18 cellular contexts compared by ENCODE assay signal in genomic region chr2:109710505-109711229, GRCh38.
DNase-seq lines count a peak whose midpoint lies in the region; ATAC-seq and TF ChIP-seq lines count a peak whose summit lies in the region.
"Had no signal": no experiment of that assay in that cellular context is flagged by ENCODE, and none has a peak within 500 bp of the region (broad histone marks: within the 10 kb centered on the region; RNA-seq: fewer than 3 reads in every experiment).

No MANE protein-coding gene starts in this region.

- H2AK5ac ChIP-seq in H9 (ENCODE audit: insufficient read length, low read length) = no peak overlapping the region

- H3K27me3 ChIP-seq in BLaER1 treated with 17β-estradiol and CSF1 and Interleukin-3, amounts not matched to agents 10 nM and 100 nM = no peaks in the 10 kb centered on the region
- no peaks in the 10 kb centered on the region for H3K27me3 ChIP-seq in H9 (ENCODE audit: insufficient read depth, low read length)

- no peak overlapping the region for H3K56ac ChIP-seq in H9 (ENCODE audit: insufficient read length, low read depth, low read length)

- no peak overlapping the region for H3K4me3 Mint-ChIP-seq in H9
- H3K4me3 Mint-ChIP-seq in stimulated activated memory B cell treated with anti-CD40 and anti-IgM and Interleukin-4, amounts not matched to agents 10 μg/mL and 1 μg/mL and 100 μg/mL, for 72 hours = no peak overlapping the region
- no peak overlapping the region for H3K4me3 Mint-ChIP-seq in activated T-helper 1 cell treated with anti-CD3 and anti-CD28 coated beads, Interleukin-12 subunit alpha, Interleukin-12 subunit beta, Interleukin-2, Interleukin-4 antibody, amounts not matched to agents 30 ng/mL and 10 ng/mL and 1 ng/mL, durations not matched to agents 14 hours and 24 hours and 36 hours
- H3K4me3 Mint-ChIP-seq: CD4-positive, CD25-positive, alpha-beta regulatory T cell; GM23338 had no signal

- no CpG with 5 or more reads among the region's 7 CpGs for WGBS in H9 (ENCODE audit: extremely low coverage, insufficient read length, low lambda C conversion rate)

- H3K23me2 ChIP-seq in H9 (ENCODE audit: insufficient read length, low read depth, low read length, poor library complexity, severe bottlenecking) = no peaks in the 10 kb centered on the region

- no peak overlapping the region for H3K18ac ChIP-seq in H9 (ENCODE audit: insufficient read length, low read depth, low read length)

- no peak overlapping the region for H3K9ac ChIP-seq in BLaER1 treated with 17β-estradiol and CSF1 and Interleukin-3, amounts not matched to agents 10 nM and 100 nM
- no peak overlapping the region for H3K9ac ChIP-seq in H9 (ENCODE audit: extremely low read depth, insufficient read length, low read length)
- H3K9ac ChIP-seq: SK-N-SH had no signal

- H2BK120ac ChIP-seq in H9 (ENCODE audit: low read depth, low read length, poor library complexity, severe bottlenecking) = no peak overlapping the region

- no peaks in the 10 kb centered on the region for H3K27me3 Mint-ChIP-seq in H9 (ENCODE audit: low read depth)
- peaks cover 8% of the 10 kb centered on the region for H3K27me3 Mint-ChIP-seq in stimulated activated memory B cell treated with anti-CD40 and anti-IgM and Interleukin-4, amounts not matched to agents 10 μg/mL and 1 μg/mL and 100 μg/mL, for 72 hours
- H3K27me3 Mint-ChIP-seq in activated T-helper 1 cell treated with anti-CD3 and anti-CD28 coated beads, Interleukin-12 subunit alpha, Interleukin-12 subunit beta, Interleukin-2, Interleukin-4 antibody, amounts not matched to agents 30 ng/mL and 10 ng/mL and 1 ng/mL, durations not matched to agents 14 hours and 24 hours and 36 hours (ENCODE audit: insufficient read depth) = no peaks in the 10 kb centered on the region

- H3K4me1 ChIP-seq in BLaER1 treated with 17β-estradiol and CSF1 and Interleukin-3, amounts not matched to agents 10 nM and 100 nM = peaks cover 0 to 23% (median 13%) of the 10 kb centered on the region in 10 experiments; a peak in 12 of 20 replicates
- no peaks in the 10 kb centered on the region for H3K4me1 ChIP-seq in H9 (ENCODE audit: insufficient read depth, low read length)

- H3K9me3 Mint-ChIP-seq in H9 = no peaks in the 10 kb centered on the region
- no peaks in the 10 kb centered on the region for H3K9me3 Mint-ChIP-seq in stimulated activated memory B cell treated with anti-CD40 and anti-IgM and Interleukin-4, amounts not matched to agents 10 μg/mL and 1 μg/mL and 100 μg/mL, for 72 hours
- H3K9me3 Mint-ChIP-seq in activated T-helper 1 cell treated with anti-CD3 and anti-CD28 coated beads, Interleukin-12 subunit alpha, Interleukin-12 subunit beta, Interleukin-2, Interleukin-4 antibody, amounts not matched to agents 30 ng/mL and 10 ng/mL and 1 ng/mL, durations not matched to agents 14 hours and 24 hours and 36 hours = no peaks in the 10 kb centered on the region
- H3K9me3 Mint-ChIP-seq: CD4-positive, CD25-positive, alpha-beta regulatory T cell; GM23338 had no signal

- no peaks in the 10 kb centered on the region for H4K20me1 ChIP-seq in BLaER1 treated with 17β-estradiol and CSF1 and Interleukin-3, amounts not matched to agents 10 nM and 100 nM
- no peaks in the 10 kb centered on the region for H4K20me1 ChIP-seq in H9 (ENCODE audit: control insufficient read depth, insufficient read depth, insufficient read length)

- no peak overlapping the region for H3K27ac Mint-ChIP-seq in H9
- no peak overlapping the region for H3K27ac Mint-ChIP-seq in stimulated activated memory B cell treated with anti-CD40 and anti-IgM and Interleukin-4, amounts not matched to agents 10 μg/mL and 1 μg/mL and 100 μg/mL, for 72 hours
- no peak overlapping the region for H3K27ac Mint-ChIP-seq in activated T-helper 1 cell treated with anti-CD3 and anti-CD28 coated beads, Interleukin-12 subunit alpha, Interleukin-12 subunit beta, Interleukin-2, Interleukin-4 antibody, amounts not matched to agents 30 ng/mL and 10 ng/mL and 1 ng/mL, durations not matched to agents 14 hours and 24 hours and 36 hours
- H3K27ac Mint-ChIP-seq: CD4-positive, CD25-positive, alpha-beta regulatory T cell; GM23338 had no signal

- H3K14ac ChIP-seq in H9 (ENCODE audit: insufficient read depth, low read length) = no peak overlapping the region

- no peak overlapping the region for H2BK12ac ChIP-seq in H9 (ENCODE audit: insufficient read length, low read depth, low read length)

- H3K4me2 ChIP-seq in BLaER1 treated with 17β-estradiol and CSF1 and Interleukin-3, amounts not matched to agents 10 nM and 100 nM = peak overlapping the region in 9 of 11 experiments; percentile 4 to 61 (median 52); a peak in 15 of 22 replicates
- H3K4me2 ChIP-seq in H9 (ENCODE audit: insufficient read depth, insufficient read length, low read length) = no peak overlapping the region
- H3K4me2 ChIP-seq: GM23338, SK-N-SH had no signal

- no peak overlapping the region for H4K5ac ChIP-seq in H9 (ENCODE audit: insufficient read length, low read depth, low read length)

- no peak overlapping the region for H3T11ph ChIP-seq in H9 (ENCODE audit: low read length)

- no peaks in the 10 kb centered on the region for H3K36me3 ChIP-seq in BLaER1 treated with 17β-estradiol and CSF1 and Interleukin-3, amounts not matched to agents 10 nM and 100 nM

- no peak overlapping the region for H3K4ac ChIP-seq in H9 (ENCODE audit: low read depth, low read length)

- no peaks in the 10 kb centered on the region for H3K79me1 ChIP-seq in H9 (ENCODE audit: insufficient read depth, low read depth, low read length, poor library complexity, severe bottlenecking)

- H4K91ac ChIP-seq in H9 (ENCODE audit: insufficient read length, low read depth, low read length) = no peak overlapping the region

- no peak overlapping the region for H2BK5ac ChIP-seq in H9 (ENCODE audit: insufficient read length, low read length)

- no peak overlapping the region for H3K4me3 ChIP-seq in BLaER1 treated with 17β-estradiol and CSF1 and Interleukin-3, amounts not matched to agents 10 nM and 100 nM
- H3K4me3 ChIP-seq: GM23338, K562 had no signal

- no peak overlapping the region for H3K27ac ChIP-seq in BLaER1 treated with 17β-estradiol and CSF1 and Interleukin-3, amounts not matched to agents 10 nM and 100 nM
- no peak overlapping the region for H3K27ac ChIP-seq in H9 (ENCODE audit: insufficient read length, low read depth, low read length)

- H3K4me1 Mint-ChIP-seq in H9 = peaks cover 8 to 12% of the 10 kb centered on the region in 2 experiments
- H3K4me1 Mint-ChIP-seq in stimulated activated memory B cell treated with anti-CD40 and anti-IgM and Interleukin-4, amounts not matched to agents 10 μg/mL and 1 μg/mL and 100 μg/mL, for 72 hours = no peaks in the 10 kb centered on the region
- no peaks in the 10 kb centered on the region for H3K4me1 Mint-ChIP-seq in activated T-helper 1 cell treated with anti-CD3 and anti-CD28 coated beads, Interleukin-12 subunit alpha, Interleukin-12 subunit beta, Interleukin-2, Interleukin-4 antibody, amounts not matched to agents 30 ng/mL and 10 ng/mL and 1 ng/mL, durations not matched to agents 14 hours and 24 hours and 36 hours (ENCODE audit: low read depth)
- H3K4me1 Mint-ChIP-seq: CD4-positive, CD25-positive, alpha-beta regulatory T cell had no signal

- no peaks in the 10 kb centered on the region for H3K9me3 ChIP-seq in BLaER1 treated with 17β-estradiol and CSF1 and Interleukin-3, amounts not matched to agents 10 nM and 100 nM (replicated peaks in 1 of 11)
- no peaks in the 10 kb centered on the region for H3K9me3 ChIP-seq in H9 (ENCODE audit: control insufficient read depth, low read depth, low read length)
- H3K9me3 ChIP-seq: Caco-2, SK-N-SH had no signal

- no peak overlapping the region for H2BK20ac ChIP-seq in H9 (ENCODE audit: low read depth, low read length, poor library complexity, severe bottlenecking)

- H4K8ac ChIP-seq in H9 (replicated peaks; ENCODE audit: insufficient read length, low read depth, low read length) = no peak overlapping the region

- no peak for TF ChIP-seq CTCF in H9 (conservative IDR thresholded peaks at IDR 0.05)

- no peaks in the 10 kb centered on the region for H3K79me2 ChIP-seq in H9 (ENCODE audit: insufficient read depth, low read length)

- peak; percentile 13 for ATAC-seq in stimulated activated memory B cell treated with anti-CD40 and anti-IgM and Interleukin-4, amounts not matched to agents 10 μg/mL and 1 μg/mL and 100 μg/mL, for 72 hours
- ATAC-seq: GM23338, K562 had no signal

- H3K36me3 Mint-ChIP-seq in H9 (ENCODE audit: insufficient read depth in 1 of 3, low read depth in 3 of 3) = no peaks in the 10 kb centered on the region; a peak in 1 of 7 replicates
- no peaks in the 10 kb centered on the region for H3K36me3 Mint-ChIP-seq in stimulated activated memory B cell treated with anti-CD40 and anti-IgM and Interleukin-4, amounts not matched to agents 10 μg/mL and 1 μg/mL and 100 μg/mL, for 72 hours
- H3K36me3 Mint-ChIP-seq in activated T-helper 1 cell treated with anti-CD3 and anti-CD28 coated beads, Interleukin-12 subunit alpha, Interleukin-12 subunit beta, Interleukin-2, Interleukin-4 antibody, amounts not matched to agents 30 ng/mL and 10 ng/mL and 1 ng/mL, durations not matched to agents 14 hours and 24 hours and 36 hours (ENCODE audit: low read depth) = no peaks in the 10 kb centered on the region
- H3K36me3 Mint-ChIP-seq: CD4-positive, CD25-positive, alpha-beta regulatory T cell had no signal

- no peak overlapping the region for H3K23ac ChIP-seq in H9 (ENCODE audit: insufficient read length, low read depth, low read length)

- no peak overlapping the region for H2BK15ac ChIP-seq in H9 (ENCODE audit: low read depth, low read length)

- DNase-seq in H9 (peak; percentile 12), mesenteric fat pad (ENCODE audit: low spot score) (peak; percentile 49), dedifferentiated amniotic fluid mesenchymal stem cell (ENCODE audit: extremely low spot score) (no peak), foreskin melanocyte (no peak)
- no peak for DNase-seq in activated T-helper 1 cell treated with anti-CD3 and anti-CD28 coated beads, Interleukin-12 subunit alpha, Interleukin-12 subunit beta, Interleukin-2, Interleukin-4 antibody, amounts not matched to agents 30 ng/mL and 10 ng/mL and 1 ng/mL, durations not matched to agents 14 hours and 24 hours and 36 hours (ENCODE audit: low spot score)
- DNase-seq: ACHN; AML-193; CD4-positive, CD25-positive, alpha-beta regulatory T cell; NCI-H1694 treated with DMSO at 0.1 percent for 48 hours; NCI-H748 treated with DMSO at 0.1 percent for 48 hours; OCI-M1; SHP77 treated with DMSO at 0.1 percent for 48 hours; SK-N-SH had no signal

- intact Hi-C loops in activated T-helper 1 cell treated with anti-CD3 and anti-CD28 coated beads, Interleukin-12 subunit alpha, Interleukin-12 subunit beta, Interleukin-2, Interleukin-4 antibody, amounts not matched to agents 30 ng/mL and 10 ng/mL and 1 ng/mL, durations not matched to agents 14 hours and 24 hours and 36 hours (cut with micrococcal nuclease) = no loop called here

- H2AFZ ChIP-seq in H9 (ENCODE audit: low read length) = no peak overlapping the region
- H2AFZ ChIP-seq: GM23338 had no signal

Comparison
In these comparisons a context has a peak if more than half of its experiments do, and no peak if none do; other contexts are left out.
1. DNase-seq: peak in H9 (single experiment) and mesenteric fat pad (single experiment); none in dedifferentiated amniotic fluid mesenchymal stem cell (single experiment), foreskin melanocyte (single experiment) and activated T-helper 1 cell treated with anti-CD3 and anti-CD28 coated beads, Interleukin-12 subunit alpha, Interleukin-12 subunit beta, Interleukin-2, Interleukin-4 antibody, amounts not matched to agents 30 ng/mL and 10 ng/mL and 1 ng/mL, durations not matched to agents 14 hours and 24 hours and 36 hours (single experiment).